24 cellular contexts compared by ENCODE assay signal in genomic region chr9:8694983-8695588, GRCh38.
DNase-seq lines count a peak whose midpoint lies in the region; ATAC-seq and TF ChIP-seq lines count a peak whose summit lies in the region.
"Had no signal": no experiment of that assay in that cellular context is flagged by ENCODE, and none has a peak within 500 bp of the region (broad histone marks: within the 10 kb centered on the region; RNA-seq: fewer than 3 reads in every experiment).

No MANE protein-coding gene starts in this region.

- ATAC-seq in GM21515 (IDR thresholded peaks at IDR 0.05; ENCODE audit: unreplicated experiment), result no peak
- ATAC-seq in GM21619 (IDR thresholded peaks at IDR 0.05; ENCODE audit: unreplicated experiment), result no peak
- ATAC-seq: gastrocnemius medialis had no signal

- intact Hi-C loops in vagina (cut with DNase I), result no loop called here

- H3K27ac ChIP-seq in BLaER1 treated with 17β-estradiol and CSF1 and Interleukin-3, amounts not matched to agents 10 nM and 100 nM, result peak overlapping the region in 2 of 11 experiments; percentile 3 to 12; a peak in 2 of 22 replicates
- H3K27ac ChIP-seq in ectodermal cell (ENCODE audit: insufficient read depth, low read depth, low read length, poor library complexity, severe bottlenecking) (peak overlapping the region; percentile 40), vagina (no peak overlapping the region)
- H3K27ac ChIP-seq: C4-2B, gastrocnemius medialis, HL-60, PC-9, SJCRH30, WERI-Rb-1 had no signal

- no peak for TF ChIP-seq POLR2A in vagina (IDR thresholded peaks at IDR 0.05)

- peaks cover 13% of the 10 kb centered on the region for H3F3A ChIP-seq in Loucy (ENCODE audit: low read depth)

- peaks cover 0 to 4% (median 2%) of the 10 kb centered on the region in 11 experiments; a peak in 8 of 22 replicates for H3K9me3 ChIP-seq in BLaER1 treated with 17β-estradiol and CSF1 and Interleukin-3, amounts not matched to agents 10 nM and 100 nM (replicated peaks in 1 of 11)
- H3K9me3 ChIP-seq in Loucy (ENCODE audit: insufficient read depth, low read depth, low read length) (no peaks in the 10 kb centered on the region), ectodermal cell (ENCODE audit: control insufficient read depth, low read length) (no peaks in the 10 kb centered on the region), vagina (no peaks in the 10 kb centered on the region)
- H3K9me3 ChIP-seq: gastrocnemius medialis, SJCRH30 had no signal

- no peak overlapping the region for H3K9ac ChIP-seq in BLaER1 treated with 17β-estradiol and CSF1 and Interleukin-3, amounts not matched to agents 10 nM and 100 nM
- peak overlapping the region; percentile 40 for H3K9ac ChIP-seq in Loucy (ENCODE audit: low read depth, low read length, poor library complexity, severe bottlenecking)

- H3K9me2 ChIP-seq in Loucy (replicated peaks; ENCODE audit: low read depth, low read length), result no peaks in the 10 kb centered on the region

- DNase-seq in NCI-H2107 treated with DMSO at 0.1 percent for 48 hours (lab: John Stamatoyannopoulos, UW; ENCODE audit: unreplicated experiment) (peak; percentile 91), 8988T (no peak), vagina (ENCODE audit: extremely low spot score in 2 of 2) (no peak)
- DNase-seq: activated CD4-positive, alpha-beta T cell treated with anti-CD3 and anti-CD28 coated beads, Interleukin-2, amount 50 U/mL, for 48 hours; activated naive CD4-positive, alpha-beta T cell; amygdala; caudate nucleus; gastrocnemius medialis; HFFc6; midbrain; NCI-H526 treated with DMSO at 0.1 percent for 48 hours; PC-9; SJCRH30; small intestine; stimulated activated CD4-positive, alpha-beta T cell treated with anti-CD3 and anti-CD28 coated beads, Interleukin-4, amount 100 ng/mL, for 24 hours; T-helper 2 cell; WERI-Rb-1 had no signal

- no peak overlapping the region for H3K4me3 ChIP-seq in BLaER1 treated with 17β-estradiol and CSF1 and Interleukin-3, amounts not matched to agents 10 nM and 100 nM
- peak overlapping the region; percentile 43 for H3K4me3 ChIP-seq in Loucy (ENCODE audit: low read length, poor library complexity, severe bottlenecking)
- no peak overlapping the region for H3K4me3 ChIP-seq in ectodermal cell (ENCODE audit: insufficient read depth, low read depth, low read length)
- no peak overlapping the region for H3K4me3 ChIP-seq in vagina
- H3K4me3 ChIP-seq: gastrocnemius medialis, PC-9, SJCRH30 had no signal

- no peak overlapping the region for H2AFZ ChIP-seq in Loucy (ENCODE audit: low read length)
- H2AFZ ChIP-seq: PC-9 had no signal

- peaks cover 78% of the 10 kb centered on the region for H3K79me2 ChIP-seq in Loucy (ENCODE audit: insufficient read depth, low read length)

- peaks cover 0 to 46% (median 22%) of the 10 kb centered on the region in 10 experiments; a peak in 13 of 20 replicates for H3K4me1 ChIP-seq in BLaER1 treated with 17β-estradiol and CSF1 and Interleukin-3, amounts not matched to agents 10 nM and 100 nM
- H3K4me1 ChIP-seq in Loucy (ENCODE audit: insufficient read depth, low read length, poor library complexity, severe bottlenecking) (peaks cover 68% of the 10 kb centered on the region), ectodermal cell (ENCODE audit: control insufficient read depth, insufficient read depth, low read length) (peaks cover 5% of the 10 kb centered on the region), vagina (no peaks in the 10 kb centered on the region)
- H3K4me1 ChIP-seq: gastrocnemius medialis, SJCRH30 had no signal

- no peaks in the 10 kb centered on the region for H4K20me1 ChIP-seq in BLaER1 treated with 17β-estradiol and CSF1 and Interleukin-3, amounts not matched to agents 10 nM and 100 nM
- no peaks in the 10 kb centered on the region for H4K20me1 ChIP-seq in Loucy (ENCODE audit: insufficient read depth, low read length, poor library complexity, severe bottlenecking)

- H3K4me2 ChIP-seq in BLaER1 treated with 17β-estradiol and CSF1 and Interleukin-3, amounts not matched to agents 10 nM and 100 nM, result peak overlapping the region in 8 of 11 experiments; percentile 20 to 59 (median 46); a peak in 12 of 22 replicates
- H3K4me2 ChIP-seq in Loucy (ENCODE audit: low read depth, low read length, poor library complexity, severe bottlenecking), result peak overlapping the region; percentile 69
- H3K4me2 ChIP-seq: PC-9 had no signal

- H3K27me3 ChIP-seq in BLaER1 treated with 17β-estradiol and CSF1 and Interleukin-3, amounts not matched to agents 10 nM and 100 nM, result no peaks in the 10 kb centered on the region
- H3K27me3 ChIP-seq in Loucy (ENCODE audit: insufficient read depth, low read length, poor library complexity, severe bottlenecking) (no peaks in the 10 kb centered on the region), ectodermal cell (ENCODE audit: control insufficient read depth, insufficient read depth, low read length, poor library complexity, severe bottlenecking) (no peaks in the 10 kb centered on the region), vagina (no peaks in the 10 kb centered on the region)
- H3K27me3 ChIP-seq: gastrocnemius medialis, SJCRH30 had no signal

- WGBS in ectodermal cell, 2 experiments, result 54 to 69% methylated on average over 2 to 4 of the region's 4 CpGs

- TF ChIP-seq CTCF in Loucy (conservative IDR thresholded peaks at IDR 0.05; ENCODE audit: low read length) (no peak), vagina (IDR thresholded peaks at IDR 0.05) (no peak)

- no peaks in the 10 kb centered on the region for H3K36me3 ChIP-seq in BLaER1 treated with 17β-estradiol and CSF1 and Interleukin-3, amounts not matched to agents 10 nM and 100 nM
- H3K36me3 ChIP-seq in Loucy (ENCODE audit: insufficient read depth, low read length) (no peaks in the 10 kb centered on the region), ectodermal cell (ENCODE audit: control insufficient read depth, insufficient read depth, low read length) (no peaks in the 10 kb centered on the region), vagina (no peaks in the 10 kb centered on the region)
- H3K36me3 ChIP-seq: gastrocnemius medialis, SJCRH30, WERI-Rb-1 had no signal
